Comparison of ENCODE assay signal across 15 cellular contexts in the genomic region with DNA sequence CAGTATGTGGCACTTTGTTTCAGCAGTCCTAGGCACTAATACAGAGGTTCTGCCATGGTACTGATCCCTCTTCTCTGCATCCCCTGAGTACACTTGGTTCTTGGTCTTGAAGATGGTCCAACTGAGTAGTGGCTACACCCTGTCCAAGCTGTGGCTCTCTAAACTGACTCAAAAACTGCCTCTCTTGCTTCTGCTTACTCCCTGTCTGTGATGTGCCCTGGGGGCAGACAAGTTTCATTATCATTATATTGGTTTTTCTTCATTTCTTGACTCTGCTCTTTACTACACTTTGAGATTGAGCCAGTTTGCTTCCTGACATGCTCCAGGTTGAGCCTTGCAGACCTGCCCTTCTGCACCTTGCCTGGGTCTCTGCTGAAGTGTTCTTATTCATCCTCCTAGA. TPM values are rescaled to one million over a fixed set of nuclear protein-coding genes. Genes with fewer than 3 reads are reported as not detected.
DNase-seq lines count a peak whose midpoint lies in the region; ATAC-seq lines count a peak whose summit lies in the region.
"Had no signal": no experiment of that assay in that cellular context is flagged by ENCODE, and none has a peak within 500 bp of the region (broad histone marks: within the 10 kb centered on the region; RNA-seq: fewer than 3 reads in every experiment).

No MANE protein-coding gene starts in this region.

- ATAC-seq in GM18867 (IDR thresholded peaks at IDR 0.05; ENCODE audit: unreplicated experiment), result peak; percentile 59
- ATAC-seq in GM21619 (IDR thresholded peaks at IDR 0.05; ENCODE audit: unreplicated experiment), result peak; percentile 41
- peak; percentile 32 for ATAC-seq in HG03469 (IDR thresholded peaks at IDR 0.05; ENCODE audit: unreplicated experiment)
- ATAC-seq in left lobe of liver, result peak; percentile 19
- ATAC-seq: activated CD8-positive, alpha-beta T cell treated with anti-CD3 and anti-CD28 coated beads for 36 hours; activated T-helper 17 cell treated with anti-CD3 and anti-CD28 coated beads, Interleukin-2, amount 50 U/mL, for 72 hours had no signal

- DNase-seq in left lobe of liver (ENCODE audit: low spot score) (no peak), NCI-H82 (lab: John Stamatoyannopoulos, UW) (no peak), SK-N-DZ (ENCODE audit: low spot score) (no peak), mesenteric fat pad (ENCODE audit: low spot score) (no peak)
- DNase-seq: activated CD8-positive, alpha-beta T cell treated with anti-CD3 and anti-CD28 coated beads for 36 hours; head of caudate nucleus; NCI-H1436; stimulated activated CD4-positive, alpha-beta T cell treated with anti-CD3 and anti-CD28 coated beads, Interleukin-4, amount 100 ng/mL, for 1 hour; WERI-Rb-1 had no signal

RNA-seq across cellular contexts. Expression of a gene that starts 18.9 kb away (rescaled TPM):
- total RNA-seq in left lobe of liver (41.8 TPM), mesenteric fat pad (9.4 TPM)
- polyA plus RNA-seq in SK-N-DZ (2014; cell fraction: cytosol; rRNA removed), result 39.2 and 43.0 TPM in 2 replicates
- 52.6 and 56.4 TPM in 2 replicates for polyA plus RNA-seq in SK-N-DZ (2014; cell fraction: nucleus; rRNA removed)
- total RNA-seq: activated CD8-positive, alpha-beta T cell treated with anti-CD3 and anti-CD28 coated beads for 36 hours; activated T-helper 17 cell treated with anti-CD3 and anti-CD28 coated beads, Interleukin-2, amount 50 U/mL, for 72 hours; natural killer cell treated with Interleukin-12 subunit alpha and Interleukin-12 subunit beta and Interleukin-15 and Interleukin-18, amount 100 ng/mL, for 72 hours; T-helper 1 cell treated with Interleukin-12 subunit alpha and Interleukin-12 subunit beta and Interleukin-4 antibody, amounts not matched to agents 30 ng/mL and 1 ng/mL, for 36 hours had no signal
